Comparison of ENCODE assay signal across 1 cellular context in the genomic region with DNA sequence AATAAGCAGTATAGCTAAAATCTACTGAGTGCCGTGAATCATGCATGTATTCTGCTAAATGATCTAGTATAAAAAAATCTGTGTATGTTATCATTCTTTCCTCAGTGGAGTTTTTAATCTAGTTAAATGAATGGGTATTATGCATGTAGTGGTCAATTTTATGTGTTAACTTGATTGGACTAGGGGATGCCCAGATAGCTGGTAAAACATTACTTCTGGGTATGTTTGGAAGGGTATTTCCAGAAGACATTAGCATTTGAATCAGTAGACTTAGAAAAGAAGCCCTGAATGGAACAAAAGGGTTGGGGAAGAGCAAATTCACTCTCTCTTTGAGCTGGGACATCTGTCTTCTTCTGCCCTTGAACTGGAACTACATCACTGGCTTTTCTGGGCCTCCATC.
TF ChIP-seq lines count a peak whose summit lies in the region.

No MANE protein-coding gene starts in this region.

TF ChIP-seq in K562, 482 proteins besides CTCF, POLR2A, EP300 and RAD21 (continued from another document):
- no peak for TF ChIP-seq RREB1 (CRISPR knock-in tag; IDR thresholded peaks at IDR 0.05)
- no peak for TF ChIP-seq NONO (IDR thresholded peaks at IDR 0.05; ENCODE audit: low read depth in 2 of 2, low read length in 1 of 2)
- TF ChIP-seq TBP (optimal IDR thresholded peaks at IDR 0.05; ENCODE audit: low read depth, low read length): no peak
- no peak for TF ChIP-seq ETV6 (IDR thresholded peaks at IDR 0.05; ENCODE audit: borderline replicate concordance in 1 of 2, low read depth in 2 of 2, low read length in 1 of 2)
- TF ChIP-seq ETV6 (CRISPR knock-in tag; IDR thresholded peaks at IDR 0.05; ENCODE audit: borderline replicate concordance): no peak
- TF ChIP-seq SMAD2 (IDR thresholded peaks at IDR 0.05; ENCODE audit: low read depth, low read length): no peak
- TF ChIP-seq AFF4 (CRISPR knock-in tag; IDR thresholded peaks at IDR 0.05): no peak
- TF ChIP-seq RERE (CRISPR knock-in tag; IDR thresholded peaks at IDR 0.05; ENCODE audit: borderline replicate concordance): no peak
- no peak for TF ChIP-seq ATF1 (CRISPR knock-in tag; IDR thresholded peaks at IDR 0.05)
- no peak for TF ChIP-seq ATF1 (tag; IDR thresholded peaks at IDR 0.05)
- TF ChIP-seq IRF2 (CRISPR knock-in tag; IDR thresholded peaks at IDR 0.05): no peak
- no peak for TF ChIP-seq SIRT6 (IDR thresholded peaks at IDR 0.05; ENCODE audit: low read depth, low read length)
- TF ChIP-seq ZNF778 (CRISPR knock-in tag; IDR thresholded peaks at IDR 0.05): no peak
- no peak for TF ChIP-seq ZNF133 (CRISPR knock-in tag; IDR thresholded peaks at IDR 0.05)
